In the genomic region with DNA sequence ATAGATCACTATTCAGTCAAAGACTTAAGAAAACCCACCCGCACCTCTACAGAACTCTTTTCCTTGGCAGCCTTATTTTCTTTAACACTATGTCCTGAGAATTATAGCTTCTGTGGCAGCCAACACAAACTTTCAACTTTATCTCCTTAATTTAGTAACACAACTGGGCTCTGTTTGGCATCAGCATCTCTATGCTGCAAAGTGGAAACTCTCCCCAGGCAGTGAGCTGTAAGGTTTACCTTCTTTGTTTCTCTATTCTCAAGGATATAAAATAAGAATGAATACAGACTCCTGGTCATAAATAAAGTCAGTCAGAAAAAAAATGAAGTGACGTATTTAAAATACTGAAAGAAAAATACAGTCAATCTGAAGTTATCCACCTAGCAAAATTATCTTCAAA, we compare ENCODE assay signal across 9 cellular contexts.
"Had no signal": no experiment of that assay in that cellular context is flagged by ENCODE, and none has a peak within 500 bp of the region (broad histone marks: within the 10 kb centered on the region; RNA-seq: fewer than 3 reads in every experiment).

No MANE protein-coding gene starts in this region.

- H3K9ac ChIP-seq: KMS-11 had no signal

- H3K36me3 Mint-ChIP-seq: IgD-negative memory B cell had no signal

- DNase-seq: IMR-90, KBM-7, KG1 had no signal

- ATAC-seq: HepG2, K562 had no signal

- H3K4me2 ChIP-seq: KMS-11 had no signal

- H3K4me1 Mint-ChIP-seq: IgD-negative memory B cell had no signal

- FAIRE-seq: HepG2, HTR-8/SVneo, K562 had no signal

- H3K4me3 ChIP-seq: K562 had no signal

- H3K27ac ChIP-seq: HL-60, KMS-11 had no signal

- H3K4me3 Mint-ChIP-seq: IgD-negative memory B cell had no signal

- H3K27ac Mint-ChIP-seq: IgD-negative memory B cell had no signal
